28 cellular contexts compared by ENCODE assay signal in genomic region chr16:16983545-16983944, GRCh38.
"Had no signal": no experiment of that assay in that cellular context is flagged by ENCODE, and none has a peak within 500 bp of the region (broad histone marks: within the 10 kb centered on the region; RNA-seq: fewer than 3 reads in every experiment).

No MANE protein-coding gene starts in this region.

- H3K27ac Mint-ChIP-seq: stimulated activated effector memory CD8-positive, alpha-beta T cell treated with anti-CD3 and anti-CD28 coated beads, Interleukin-12 subunit alpha, Interleukin-12 subunit beta, amount 100 ng/mL, for 72 hours; stimulated activated memory B cell treated with anti-CD40 and anti-IgM and Interleukin-4, amounts not matched to agents 10 μg/mL and 1 μg/mL and 100 μg/mL, for 72 hours; stimulated activated naive B cell treated with anti-CD40 and anti-IgM and Interleukin-4, amounts not matched to agents 10 μg/mL and 1 μg/mL and 100 μg/mL, for 72 hours; stimulated activated naive CD8-positive, alpha-beta T cell treated with anti-CD3 and anti-CD28 coated beads, Interleukin-15, amount 100 ng/mL, for 72 hours; stimulated activated naive CD8-positive, alpha-beta T cell treated with anti-CD3 and anti-CD28 coated beads, Interleukin-15, Interleukin-2, amounts not matched to agents 100 ng/mL and 50 ng/mL, for 24 hours; type B pancreatic cell had no signal

- H3K4me1 ChIP-seq: stomach, suprapubic skin, thyroid gland, tibial artery, tibial nerve, upper lobe of left lung, upper lobe of right lung, uterus, vagina had no signal

- H3K9me3 ChIP-seq: suprapubic skin, thoracic aorta, thyroid gland, tibial artery, transverse colon, upper lobe of left lung, upper lobe of right lung, uterus, vagina had no signal

- ATAC-seq: stimulated activated effector memory CD8-positive, alpha-beta T cell treated with anti-CD3 and anti-CD28 coated beads, Interleukin-12 subunit alpha, Interleukin-12 subunit beta, amount 100 ng/mL, for 72 hours; stimulated activated memory B cell treated with anti-CD40 and anti-IgM and Interleukin-4, amounts not matched to agents 10 μg/mL and 1 μg/mL and 100 μg/mL, for 72 hours; stimulated activated naive B cell treated with anti-CD40 and anti-IgM and Interleukin-4, amounts not matched to agents 10 μg/mL and 1 μg/mL and 100 μg/mL, for 72 hours; stimulated activated naive CD8-positive, alpha-beta T cell treated with anti-CD3 and anti-CD28 coated beads, Interleukin-15, amount 100 ng/mL, for 72 hours; stimulated activated naive CD8-positive, alpha-beta T cell treated with anti-CD3 and anti-CD28 coated beads, Interleukin-15, Interleukin-2, amounts not matched to agents 100 U/mL and 50 U/mL, for 24 hours; upper lobe of right lung had no signal

- H3K27me3 Mint-ChIP-seq: stimulated activated memory B cell treated with anti-CD40 and anti-IgM and Interleukin-4, amounts not matched to agents 10 μg/mL and 1 μg/mL and 100 μg/mL, for 72 hours; stimulated activated naive B cell treated with anti-CD40 and anti-IgM and Interleukin-4, amounts not matched to agents 10 μg/mL and 1 μg/mL and 100 μg/mL, for 72 hours; stimulated activated naive CD8-positive, alpha-beta T cell treated with anti-CD3 and anti-CD28 coated beads, Interleukin-15, amount 100 ng/mL, for 72 hours; stimulated activated naive CD8-positive, alpha-beta T cell treated with anti-CD3 and anti-CD28 coated beads, Interleukin-15, Interleukin-2, amounts not matched to agents 100 ng/mL and 50 ng/mL, for 24 hours; type B pancreatic cell had no signal

- H3K27ac ChIP-seq: stomach, suprapubic skin, thoracic aorta, thyroid gland, tibial artery, tibial nerve, transverse colon, upper lobe of left lung, upper lobe of right lung, uterus, vagina had no signal

- H3K4me3 ChIP-seq: stomach, suprapubic skin, thoracic aorta, thyroid gland, tibial artery, tibial nerve, transverse colon, upper lobe of left lung, upper lobe of right lung, uterus, vagina had no signal

- H3K36me3 ChIP-seq: stomach, suprapubic skin, thoracic aorta, thyroid gland, tibial artery, tibial nerve, transverse colon, upper lobe of left lung, upper lobe of right lung, uterus, vagina had no signal

- FAIRE-seq: urothelium cell line had no signal

- H3K4me3 Mint-ChIP-seq: stimulated activated effector memory CD8-positive, alpha-beta T cell treated with anti-CD3 and anti-CD28 coated beads, Interleukin-12 subunit alpha, Interleukin-12 subunit beta, amount 100 ng/mL, for 72 hours; stimulated activated memory B cell treated with anti-CD40 and anti-IgM and Interleukin-4, amounts not matched to agents 10 μg/mL and 1 μg/mL and 100 μg/mL, for 72 hours; stimulated activated naive B cell treated with anti-CD40 and anti-IgM and Interleukin-4, amounts not matched to agents 10 μg/mL and 1 μg/mL and 100 μg/mL, for 72 hours; stimulated activated naive CD8-positive, alpha-beta T cell treated with anti-CD3 and anti-CD28 coated beads, Interleukin-15, amount 100 ng/mL, for 72 hours; stimulated activated naive CD8-positive, alpha-beta T cell treated with anti-CD3 and anti-CD28 coated beads, Interleukin-15, Interleukin-2, amounts not matched to agents 100 ng/mL and 50 ng/mL, for 24 hours; type B pancreatic cell had no signal

- DNase-seq: stimulated activated CD4-positive, alpha-beta T cell treated with anti-CD3 and anti-CD28 coated beads, Interleukin-2, amount 100 ng/mL, for 48 hours; stimulated activated CD4-positive, alpha-beta T cell treated with anti-CD3 and anti-CD28 coated beads, Interleukin-4, amount 100 ng/mL, for 1 hour; stimulated activated CD4-positive, alpha-beta T cell treated with anti-CD3 and anti-CD28 coated beads, Interleukin-4, amount 100 ng/mL, for 24 hours; stimulated activated CD4-positive, alpha-beta T cell treated with anti-CD3 and anti-CD28 coated beads, Interleukin-4, amount 100 ng/mL, for 4 hours; stimulated activated CD8-positive, alpha-beta memory T cell treated with anti-CD3 and anti-CD28 coated beads, Interleukin-4, amount 100 ng/mL, for 48 hours; stimulated activated naive B cell treated with anti-CD40 and anti-IgM and Interleukin-4, amounts not matched to agents 10 μg/mL and 1 μg/mL and 100 μg/mL, for 72 hours; stimulated activated naive CD4-positive, alpha-beta T cell; stimulated activated naive CD4-positive, alpha-beta T cell treated with Interleukin-2 at 50 U/mL for 16 hours; stimulated activated naive CD8-positive, alpha-beta T cell treated with anti-CD3 and anti-CD28 coated beads, Interleukin-15, amount 100 ng/mL, for 72 hours; stimulated activated naive CD8-positive, alpha-beta T cell treated with anti-CD3 and anti-CD28 coated beads, Interleukin-15, Interleukin-2, amounts not matched to agents 100 U/mL and 50 U/mL, for 24 hours; stomach; substantia nigra; thyroid gland; tibial artery; transverse colon; trophoblast cell; upper lobe of right lung; uterus had no signal

- H3K27me3 ChIP-seq: stomach, suprapubic skin, thyroid gland, tibial artery, tibial nerve, transverse colon, upper lobe of left lung, upper lobe of right lung, uterus, vagina had no signal

- H3K4me1 Mint-ChIP-seq: stimulated activated naive CD8-positive, alpha-beta T cell treated with anti-CD3 and anti-CD28 coated beads, Interleukin-15, amount 100 ng/mL, for 72 hours had no signal

- H3K36me3 Mint-ChIP-seq: stimulated activated effector memory CD8-positive, alpha-beta T cell treated with anti-CD3 and anti-CD28 coated beads, Interleukin-12 subunit alpha, Interleukin-12 subunit beta, amount 100 ng/mL, for 72 hours; stimulated activated memory B cell treated with anti-CD40 and anti-IgM and Interleukin-4, amounts not matched to agents 10 μg/mL and 1 μg/mL and 100 μg/mL, for 72 hours; stimulated activated naive B cell treated with anti-CD40 and anti-IgM and Interleukin-4, amounts not matched to agents 10 μg/mL and 1 μg/mL and 100 μg/mL, for 72 hours; type B pancreatic cell had no signal
